8 cellular contexts compared by ENCODE assay signal in genomic region chr2:172288603-172289002, GRCh38.
A peak's percentile ranks its signal among the peaks of the same experiment; 100 is the strongest.
DNase-seq lines count a peak whose midpoint lies in the region; ATAC-seq and TF ChIP-seq lines count a peak whose summit lies in the region.

No MANE protein-coding gene starts in this region.

- no peak for TF ChIP-seq CTCF in CD8-positive, alpha-beta T cell (IDR thresholded peaks at IDR 0.05)
- no peak for TF ChIP-seq CTCF in tibial nerve (IDR thresholded peaks at IDR 0.05)

- no peak overlapping the region for H3K4me3 Mint-ChIP-seq in CD8-positive, alpha-beta T cell
- H3K4me3 Mint-ChIP-seq in activated CD4-positive, alpha-beta T cell treated with anti-CD3 and anti-CD28 coated beads, Interleukin-2, amount 10 ng/mL, durations not matched to agents 7 days and 5 days: no peak overlapping the region

- peak in 6 of 7 experiments; percentile 37 to 78 (median 60) for DNase-seq in CD8-positive, alpha-beta T cell
- DNase-seq in HPDE6-E6E7 (ENCODE audit: extremely low spot score) (peak; percentile 54), glomerular visceral epithelial cell (ENCODE audit: extremely low spot score) (peak; percentile 57), Karpas-422 (no peak), tibial nerve (ENCODE audit: low spot score in 2 of 2) (no peak)
- peak; percentile 19 for DNase-seq in activated CD4-positive, alpha-beta T cell treated with anti-CD3 and anti-CD28 coated beads, Interleukin-2, amount 10 ng/mL, durations not matched to agents 7 days and 5 days

- CTCF ChIA-PET in CD8-positive, alpha-beta T cell (lab: Charles Lee): no interaction called here
- CTCF ChIA-PET in activated CD4-positive, alpha-beta T cell treated with anti-CD3 and anti-CD28 coated beads, Interleukin-2, amount 10 ng/mL, durations not matched to agents 7 days and 5 days (lab: Charles Lee): interaction anchor here (0.6 kb wide), 1 partner anchor 11 kb away, joined by 3 read pairs; no protein-coding TSS in a partner anchor

- no peak overlapping the region for H3K4me2 ChIP-seq in Karpas-422 (ENCODE audit: low read depth, low read length, poor library complexity, severe bottlenecking)

- no peak overlapping the region for H3K4me3 ChIP-seq in CD8-positive, alpha-beta T cell (ENCODE audit: low read depth, low read length)
- H3K4me3 ChIP-seq in Karpas-422 (ENCODE audit: low read length) (no peak overlapping the region), tibial nerve (no peak overlapping the region)

- no peaks in the 10 kb centered on the region for H3K36me3 ChIP-seq in CD8-positive, alpha-beta T cell (ENCODE audit: insufficient read depth, low read length)
- H3K36me3 ChIP-seq in Karpas-422 (ENCODE audit: insufficient read depth, low read length): no peaks in the 10 kb centered on the region
- H3K36me3 ChIP-seq in tibial nerve: no peaks in the 10 kb centered on the region

- H3K79me2 ChIP-seq in Karpas-422 (ENCODE audit: low read length): no peaks in the 10 kb centered on the region

- no peaks in the 10 kb centered on the region for H3K9me3 Mint-ChIP-seq in CD8-positive, alpha-beta T cell
- peaks cover 3% of the 10 kb centered on the region for H3K9me3 Mint-ChIP-seq in activated CD4-positive, alpha-beta T cell treated with anti-CD3 and anti-CD28 coated beads, Interleukin-2, amount 10 ng/mL, durations not matched to agents 7 days and 5 days

- no peak overlapping the region for H3K27ac Mint-ChIP-seq in CD8-positive, alpha-beta T cell
- H3K27ac Mint-ChIP-seq in activated CD4-positive, alpha-beta T cell treated with anti-CD3 and anti-CD28 coated beads, Interleukin-2, amount 10 ng/mL, durations not matched to agents 7 days and 5 days: no peak overlapping the region

- H3K9me3 ChIP-seq in CD8-positive, alpha-beta T cell (ENCODE audit: low read length): no peaks in the 10 kb centered on the region
- H3K9me3 ChIP-seq in Karpas-422 (ENCODE audit: low read length) (no peaks in the 10 kb centered on the region), tibial nerve (no peaks in the 10 kb centered on the region)

- H3K27me3 ChIP-seq in CD8-positive, alpha-beta T cell (ENCODE audit: insufficient read depth, low read length): no peaks in the 10 kb centered on the region
- H3K27me3 ChIP-seq in Karpas-422 (ENCODE audit: low read length): no peaks in the 10 kb centered on the region
- H3K27me3 ChIP-seq in tibial nerve: no peaks in the 10 kb centered on the region

- intact Hi-C loops in CD8-positive, alpha-beta T cell (cut with DNase I, micrococcal nuclease): no loop called here

- peaks cover 36% of the 10 kb centered on the region for H3K4me1 Mint-ChIP-seq in CD8-positive, alpha-beta T cell (ENCODE audit: low read depth)
- peaks cover 11% of the 10 kb centered on the region for H3K4me1 Mint-ChIP-seq in activated CD4-positive, alpha-beta T cell treated with anti-CD3 and anti-CD28 coated beads, Interleukin-2, amount 10 ng/mL, durations not matched to agents 7 days and 5 days

- no peaks in the 10 kb centered on the region for H3K9me2 ChIP-seq in Karpas-422 (replicated peaks; ENCODE audit: insufficient read depth, low read length)

- 42 to 71% methylated on average over 1 of the region's 1 CpG for WGBS in tibial nerve, 2 donors

- no peak overlapping the region for H3K27ac ChIP-seq in CD8-positive, alpha-beta T cell (ENCODE audit: low read depth, low read length)
- H3K27ac ChIP-seq in Karpas-422 (ENCODE audit: low read length): no peak overlapping the region
- H3K27ac ChIP-seq in tibial nerve: no peak overlapping the region

- POLR2A ChIA-PET in CD8-positive, alpha-beta T cell (lab: Charles Lee): interaction anchor here (1.0 to 1.6 kb wide), 2 partner anchors 15 to 140 kb away, joined by 3 to 5 read pairs; no protein-coding TSS in a partner anchor
- POLR2A ChIA-PET in activated CD4-positive, alpha-beta T cell treated with anti-CD3 and anti-CD28 coated beads, Interleukin-2, amount 10 ng/mL, durations not matched to agents 7 days and 5 days (lab: Charles Lee): no interaction called here

- H3K36me3 Mint-ChIP-seq in CD8-positive, alpha-beta T cell: no peaks in the 10 kb centered on the region
- no peaks in the 10 kb centered on the region for H3K36me3 Mint-ChIP-seq in activated CD4-positive, alpha-beta T cell treated with anti-CD3 and anti-CD28 coated beads, Interleukin-2, amount 10 ng/mL, durations not matched to agents 7 days and 5 days (ENCODE audit: low read depth)

- no peak overlapping the region for H3K9ac ChIP-seq in Karpas-422 (ENCODE audit: low read length)

- H4K20me1 ChIP-seq in Karpas-422 (ENCODE audit: insufficient read depth, low read depth, low read length): no peaks in the 10 kb centered on the region

- H2AFZ ChIP-seq in Karpas-422 (ENCODE audit: low read length): no peak overlapping the region

- no peak for TF ChIP-seq EP300 in tibial nerve (IDR thresholded peaks at IDR 0.05)

- H3K27me3 Mint-ChIP-seq in CD8-positive, alpha-beta T cell (ENCODE audit: low read depth): no peaks in the 10 kb centered on the region
- H3K27me3 Mint-ChIP-seq in activated CD4-positive, alpha-beta T cell treated with anti-CD3 and anti-CD28 coated beads, Interleukin-2, amount 10 ng/mL, durations not matched to agents 7 days and 5 days: peaks cover 1% of the 10 kb centered on the region

- H3K4me1 ChIP-seq in CD8-positive, alpha-beta T cell (ENCODE audit: insufficient read depth, low read length): peaks cover 28% of the 10 kb centered on the region
- H3K4me1 ChIP-seq in Karpas-422 (ENCODE audit: low read length): peaks cover 20% of the 10 kb centered on the region
- peaks cover 0 to 34% (median 17%) of the 10 kb centered on the region in 4 donors for H3K4me1 ChIP-seq in tibial nerve

- ATAC-seq in CD8-positive, alpha-beta T cell: peak; percentile 55
- ATAC-seq in HG03095 (IDR thresholded peaks at IDR 0.05; ENCODE audit: unreplicated experiment): no peak
- no peak for ATAC-seq in HG03139 (IDR thresholded peaks at IDR 0.05; ENCODE audit: unreplicated experiment)

- TF ChIP-seq POLR2A in tibial nerve (IDR thresholded peaks at IDR 0.05): no peak

Comparison
In these comparisons a context has a peak if more than half of its experiments do, and no peak if none do; other contexts are left out.
1. DNase-seq: peak in CD8-positive, alpha-beta T cell (6 of 7), HPDE6-E6E7 (single experiment), activated CD4-positive, alpha-beta T cell treated with anti-CD3 and anti-CD28 coated beads, Interleukin-2, amount 10 ng/mL, durations not matched to agents 7 days and 5 days (single experiment) and glomerular visceral epithelial cell (single experiment); none in Karpas-422 (single experiment) and tibial nerve (0 of 2).